ENCODE assay signal across 22 cellular contexts in the genomic region with DNA sequence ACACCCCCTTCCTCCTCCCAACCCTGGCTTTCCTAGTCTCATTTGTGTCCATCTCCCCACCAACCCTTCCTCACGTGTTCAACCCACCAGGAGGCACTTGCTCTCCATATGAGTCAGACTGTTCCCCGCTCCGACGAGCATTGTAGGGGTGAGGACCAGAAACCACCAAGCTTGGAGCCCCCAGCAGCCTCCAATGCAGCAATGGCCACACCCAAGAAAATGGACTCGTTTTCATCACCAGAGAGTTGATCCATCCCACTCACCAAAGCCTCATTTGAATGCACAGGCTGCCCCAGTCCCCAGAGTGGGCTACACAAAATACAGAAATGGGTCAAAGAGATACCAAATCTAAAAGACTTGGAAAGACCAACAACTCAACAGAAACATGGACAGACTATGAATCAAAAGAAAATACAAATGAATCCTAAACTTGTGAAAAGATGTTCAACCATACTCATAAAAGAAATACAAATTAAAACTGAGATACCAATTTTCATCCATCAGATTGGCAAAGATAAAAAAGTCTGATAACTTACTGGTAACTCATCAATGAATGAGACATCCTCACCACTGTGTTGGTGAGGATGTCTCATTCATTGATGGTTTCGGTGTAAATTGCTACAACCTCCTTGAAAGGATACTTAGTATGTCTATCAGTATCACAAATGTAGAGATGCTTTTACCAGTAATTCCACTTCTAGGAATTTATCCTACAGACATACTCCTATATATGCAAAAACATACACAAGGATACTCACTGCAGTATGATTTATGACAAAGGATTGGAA.
DNase-seq lines count a peak whose midpoint lies in the region; ATAC-seq and TF ChIP-seq lines count a peak whose summit lies in the region.
"Had no signal": no experiment of that assay in that cellular context is flagged by ENCODE, and none has a peak within 500 bp of the region (broad histone marks: within the 10 kb centered on the region; RNA-seq: fewer than 3 reads in every experiment).

No MANE protein-coding gene starts in this region.

- H3K56ac ChIP-seq in H9 (ENCODE audit: insufficient read length, low read depth, low read length) = no peak overlapping the region

- no peaks in the 10 kb centered on the region for H3K36me3 ChIP-seq in GM23338 (ENCODE audit: insufficient read depth)
- H3K36me3 ChIP-seq: esophagus squamous epithelium had no signal

- H3K18ac ChIP-seq in H9 (ENCODE audit: insufficient read length, low read depth, low read length) = no peak overlapping the region

- peaks cover 80% of the 10 kb centered on the region for H3K4me1 Mint-ChIP-seq in activated naive CD4-positive, alpha-beta T cell treated with anti-CD3 and anti-CD28 coated beads, Interleukin-2, amount 50 U/mL, for 24 hours
- H3K4me1 Mint-ChIP-seq in H9 = peaks cover 8 to 21% of the 10 kb centered on the region in 2 experiments
- H3K4me1 Mint-ChIP-seq in stimulated activated memory B cell treated with anti-CD40 and anti-IgM and Interleukin-4, amounts not matched to agents 10 μg/mL and 1 μg/mL and 100 μg/mL, for 72 hours = peaks cover 57% of the 10 kb centered on the region
- peaks cover 20% of the 10 kb centered on the region for H3K4me1 Mint-ChIP-seq in GM23338

- H3K9me3 Mint-ChIP-seq in activated naive CD4-positive, alpha-beta T cell treated with anti-CD3 and anti-CD28 coated beads, Interleukin-2, amount 50 U/mL, for 24 hours = no peaks in the 10 kb centered on the region
- no peaks in the 10 kb centered on the region for H3K9me3 Mint-ChIP-seq in H9
- no peaks in the 10 kb centered on the region for H3K9me3 Mint-ChIP-seq in stimulated activated memory B cell treated with anti-CD40 and anti-IgM and Interleukin-4, amounts not matched to agents 10 μg/mL and 1 μg/mL and 100 μg/mL, for 72 hours
- no peaks in the 10 kb centered on the region for H3K9me3 Mint-ChIP-seq in GM23338

- no peak overlapping the region for H2BK120ac ChIP-seq in H9 (ENCODE audit: low read depth, low read length, poor library complexity, severe bottlenecking)

- peak; percentile 3 for ATAC-seq in stimulated activated memory B cell treated with anti-CD40 and anti-IgM and Interleukin-4, amounts not matched to agents 10 μg/mL and 1 μg/mL and 100 μg/mL, for 72 hours
- no peak for ATAC-seq in GM23338
- ATAC-seq: K562 had no signal

- H3K4me1 ChIP-seq in H9 (ENCODE audit: insufficient read depth, low read length) (peaks cover 3% of the 10 kb centered on the region; the same call in 1 of the 2 replicates), GM23338 (ENCODE audit: insufficient read depth) (peaks cover 8% of the 10 kb centered on the region; the same call in 1 of the 2 replicates)

- no peak overlapping the region for H2BK5ac ChIP-seq in H9 (ENCODE audit: insufficient read length, low read length)

- H3K27ac ChIP-seq in H9 (ENCODE audit: insufficient read length, low read depth, low read length) (no peak overlapping the region), GM23338 (ENCODE audit: low read depth) (no peak overlapping the region)
- H3K27ac ChIP-seq: C4-2B, esophagus squamous epithelium, GM23248, skin epidermis had no signal

- peaks cover 6% of the 10 kb centered on the region for H3K79me1 ChIP-seq in H9 (ENCODE audit: insufficient read depth, low read depth, low read length, poor library complexity, severe bottlenecking)

- no peak overlapping the region for H3K4ac ChIP-seq in H9 (ENCODE audit: low read depth, low read length)

- DNase-seq in activated naive CD4-positive, alpha-beta T cell (lab: John Stamatoyannopoulos, UW) = no peak
- DNase-seq in H9 = no peak
- DNase-seq in activated T-cell treated with anti-CD3 and anti-CD28 coated beads, Interleukin-2, amount 50 U/mL, for 48 hours = peak; percentile 65 to 66
- DNase-seq in COR-L47 (lab: John Stamatoyannopoulos, UW) = no peak
- no peak for DNase-seq in GM23338 (ENCODE audit: low spot score)
- DNase-seq in NCI-H82 treated with DMSO at 0.1 percent for 48 hours (lab: John Stamatoyannopoulos, UW; ENCODE audit: unreplicated experiment) = no peak
- DNase-seq: activated gamma-delta T cell treated with Interleukin-2 at 50 U/mL for 16 hours; DMS153; effector memory CD4-positive, alpha-beta T cell; esophagus squamous epithelium; GM23248; kidney; MM.1S; NCI-H1436 treated with DMSO at 0.1 percent for 48 hours; NCI-H2171; NCI-H526 treated with DMSO at 0.1 percent for 48 hours had no signal

- H3K36me3 Mint-ChIP-seq in activated naive CD4-positive, alpha-beta T cell treated with anti-CD3 and anti-CD28 coated beads, Interleukin-2, amount 50 U/mL, for 24 hours = peaks cover 5% of the 10 kb centered on the region
- peaks cover 0 to 2% (median 0%) of the 10 kb centered on the region in 3 experiments; a peak in 2 of 7 replicates for H3K36me3 Mint-ChIP-seq in H9 (ENCODE audit: insufficient read depth in 1 of 3, low read depth in 3 of 3)
- H3K36me3 Mint-ChIP-seq in stimulated activated memory B cell treated with anti-CD40 and anti-IgM and Interleukin-4, amounts not matched to agents 10 μg/mL and 1 μg/mL and 100 μg/mL, for 72 hours = no peaks in the 10 kb centered on the region
- H3K36me3 Mint-ChIP-seq in GM23338 (ENCODE audit: low read depth) = no peaks in the 10 kb centered on the region; the same call in 2 of the 3 replicates

- H2BK12ac ChIP-seq in H9 (ENCODE audit: insufficient read length, low read depth, low read length) = no peak overlapping the region

- WGBS in H9 (ENCODE audit: extremely low coverage, insufficient read length, low lambda C conversion rate) = no CpG with 5 or more reads among the region's 6 CpGs

- peaks cover 8% of the 10 kb centered on the region; the same call in 1 of the 2 replicates for H3K79me2 ChIP-seq in H9 (ENCODE audit: insufficient read depth, low read length)
- H3K79me2 ChIP-seq in GM23338 (replicated peaks; ENCODE audit: insufficient read depth) = peaks cover 97% of the 10 kb centered on the region

- H2AK5ac ChIP-seq in H9 (ENCODE audit: insufficient read length, low read length) = no peak overlapping the region

- no peak overlapping the region for H3K4me2 ChIP-seq in H9 (ENCODE audit: insufficient read depth, insufficient read length, low read length)
- H3K4me2 ChIP-seq in GM23338 = no peak overlapping the region

- no peak overlapping the region for H3K23ac ChIP-seq in H9 (ENCODE audit: insufficient read length, low read depth, low read length)

- H4K91ac ChIP-seq in H9 (ENCODE audit: insufficient read length, low read depth, low read length) = no peak overlapping the region

- no peak overlapping the region for H2BK20ac ChIP-seq in H9 (ENCODE audit: low read depth, low read length, poor library complexity, severe bottlenecking)

- H3K14ac ChIP-seq in H9 (ENCODE audit: insufficient read depth, low read length) = peak overlapping the region; percentile 44; the same call in 1 of the 2 replicates

- no peaks in the 10 kb centered on the region for H3K23me2 ChIP-seq in H9 (ENCODE audit: insufficient read length, low read depth, low read length, poor library complexity, severe bottlenecking)

- peak overlapping the region; percentile 69 for H3K27ac Mint-ChIP-seq in activated naive CD4-positive, alpha-beta T cell treated with anti-CD3 and anti-CD28 coated beads, Interleukin-2, amount 50 U/mL, for 24 hours
- H3K27ac Mint-ChIP-seq in H9 (peak overlapping the region in 2 of 3 experiments; percentile 3 to 49; a peak in 1 of 7 replicates), GM23338 (no peak overlapping the region)
- peak overlapping the region; percentile 10 for H3K27ac Mint-ChIP-seq in stimulated activated memory B cell treated with anti-CD40 and anti-IgM and Interleukin-4, amounts not matched to agents 10 μg/mL and 1 μg/mL and 100 μg/mL, for 72 hours

- no peak overlapping the region for H4K5ac ChIP-seq in H9 (ENCODE audit: insufficient read length, low read depth, low read length)

- H3K27me3 ChIP-seq in H9 (ENCODE audit: insufficient read depth, low read length) (no peaks in the 10 kb centered on the region), GM23338 (ENCODE audit: insufficient read depth) (no peaks in the 10 kb centered on the region)
- H3K27me3 ChIP-seq: esophagus squamous epithelium had no signal

- peak overlapping the region; percentile 17 for H3K4me3 Mint-ChIP-seq in activated naive CD4-positive, alpha-beta T cell treated with anti-CD3 and anti-CD28 coated beads, Interleukin-2, amount 50 U/mL, for 24 hours
- H3K4me3 Mint-ChIP-seq in H9 (no peak overlapping the region), GM23338 (no peak overlapping the region)
- no peak overlapping the region for H3K4me3 Mint-ChIP-seq in stimulated activated memory B cell treated with anti-CD40 and anti-IgM and Interleukin-4, amounts not matched to agents 10 μg/mL and 1 μg/mL and 100 μg/mL, for 72 hours

- no peaks in the 10 kb centered on the region for H3K9me2 ChIP-seq in GM23338 (ENCODE audit: insufficient read depth)

- no peaks in the 10 kb centered on the region for H3F3A ChIP-seq in GM23338 (replicated peaks; ENCODE audit: low read depth)

- H3K27me3 Mint-ChIP-seq in activated naive CD4-positive, alpha-beta T cell treated with anti-CD3 and anti-CD28 coated beads, Interleukin-2, amount 50 U/mL, for 24 hours = no peaks in the 10 kb centered on the region
- H3K27me3 Mint-ChIP-seq in H9 (ENCODE audit: low read depth) (no peaks in the 10 kb centered on the region), GM23338 (ENCODE audit: insufficient read depth, low read depth, poor library complexity) (peaks cover 4% of the 10 kb centered on the region)
- H3K27me3 Mint-ChIP-seq in stimulated activated memory B cell treated with anti-CD40 and anti-IgM and Interleukin-4, amounts not matched to agents 10 μg/mL and 1 μg/mL and 100 μg/mL, for 72 hours = no peaks in the 10 kb centered on the region

- H2BK15ac ChIP-seq in H9 (ENCODE audit: low read depth, low read length) = no peak overlapping the region

- H2AFZ ChIP-seq in H9 (ENCODE audit: low read length) (no peak overlapping the region), GM23338 (no peak overlapping the region)
- H2AFZ ChIP-seq: GM23248 had no signal

- no peaks in the 10 kb centered on the region for H4K20me1 ChIP-seq in H9 (ENCODE audit: control insufficient read depth, insufficient read depth, insufficient read length)
- peaks cover 57% of the 10 kb centered on the region for H4K20me1 ChIP-seq in GM23338 (replicated peaks; ENCODE audit: insufficient read depth)

- no peak overlapping the region for H4K8ac ChIP-seq in H9 (replicated peaks; ENCODE audit: insufficient read length, low read depth, low read length)

- no peak overlapping the region for H3K4me3 ChIP-seq in GM23338
- H3K4me3 ChIP-seq: esophagus squamous epithelium, GM23248, K562, lung, skin epidermis had no signal

- no peak overlapping the region for H3K9ac ChIP-seq in H9 (ENCODE audit: extremely low read depth, insufficient read length, low read length)
- H3K9ac ChIP-seq: GM23248 had no signal

- no peak for TF ChIP-seq CTCF in H9 (conservative IDR thresholded peaks at IDR 0.05)
- no peak for TF ChIP-seq CTCF in GM23338 (conservative IDR thresholded peaks at IDR 0.05; ENCODE audit: low read depth in 2 of 2)

- H3T11ph ChIP-seq in H9 (ENCODE audit: low read length) = no peak overlapping the region

- no peaks in the 10 kb centered on the region for H3K9me3 ChIP-seq in H9 (ENCODE audit: control insufficient read depth, low read depth, low read length)
- H3K9me3 ChIP-seq: esophagus squamous epithelium had no signal

TF ChIP-seq in GM23338, 12 proteins besides CTCF, POLR2A, EP300 and RAD21 (continues in another document):
- no peak for TF ChIP-seq ZNF114 (CRISPR knock-in tag; IDR thresholded peaks at IDR 0.05)

Comparison
In these comparisons a context has a peak if more than half of its experiments do, and no peak if none do; other contexts are left out.
1. DNase-seq: peak in activated T-cell treated with anti-CD3 and anti-CD28 coated beads, Interleukin-2, amount 50 U/mL, for 48 hours (2 of 2); none in activated naive CD4-positive, alpha-beta T cell (0 of 4), H9 (single experiment), COR-L47 (single experiment), GM23338 (single experiment) and NCI-H82 treated with DMSO at 0.1 percent for 48 hours (single experiment).